In the genomic region with DNA sequence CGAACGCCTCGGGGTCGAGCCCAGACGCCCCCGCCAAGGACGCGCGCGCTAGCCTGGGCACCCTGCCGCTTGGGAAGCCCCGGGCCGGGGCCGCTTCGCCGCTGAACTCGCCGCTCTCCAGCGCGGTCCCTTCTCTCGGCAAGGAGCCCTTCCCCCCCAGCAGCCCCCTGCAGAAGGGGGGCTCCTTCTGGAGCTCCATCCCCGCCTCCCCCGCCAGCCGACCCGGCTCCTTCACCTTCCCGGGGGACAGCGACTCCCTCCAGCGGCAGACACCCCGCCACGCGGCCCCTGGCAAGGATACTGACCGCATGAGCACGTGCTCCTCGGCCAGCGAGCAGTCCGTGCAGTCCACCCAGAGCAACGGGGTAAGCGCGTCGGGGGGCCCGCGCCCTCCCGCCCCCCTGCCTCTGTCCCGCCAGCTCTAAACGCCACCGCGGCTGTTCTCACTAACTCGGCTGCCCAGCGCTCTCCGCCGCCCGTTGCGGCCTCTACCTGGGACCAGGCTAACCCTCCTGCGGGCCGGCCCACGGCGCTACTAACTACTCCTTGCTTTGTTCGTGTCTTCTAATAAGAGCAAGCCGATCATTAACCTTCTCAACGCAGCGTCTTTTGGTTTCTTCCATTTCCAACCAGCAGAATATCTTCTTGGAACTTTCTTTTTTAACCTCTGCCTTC, we compare ENCODE assay signal across 17 cellular contexts.
"Had no signal": no experiment of that assay in that cellular context is flagged by ENCODE, and none has a peak within 500 bp of the region (broad histone marks: within the 10 kb centered on the region; RNA-seq: fewer than 3 reads in every experiment).

No MANE protein-coding gene starts in this region.

- H3K4me1 ChIP-seq: colonic mucosa, neural progenitor cell, parathyroid adenoma had no signal

- H3K4me3 ChIP-seq: colonic mucosa, esophagus squamous epithelium, lower lobe of right lung, neural progenitor cell, transverse colon, vagina had no signal

- H3K4me3 Mint-ChIP-seq: activated T-helper 17 cell treated with anti-CD3 and anti-CD28 coated beads, Interleukin-2, amount 50 U/mL, for 72 hours; neural progenitor cell; stimulated activated naive B cell treated with anti-CD40 and anti-IgM and Interleukin-4, amounts not matched to agents 10 μg/mL and 1 μg/mL and 100 μg/mL, for 72 hours; T-cell had no signal

- H3K9ac ChIP-seq: neural progenitor cell, parathyroid adenoma had no signal

- H3K4me2 ChIP-seq: neural progenitor cell had no signal

- H3K27ac Mint-ChIP-seq: activated T-helper 17 cell treated with anti-CD3 and anti-CD28 coated beads, Interleukin-2, amount 50 U/mL, for 72 hours; neural progenitor cell; T-cell had no signal

- H3K27me3 ChIP-seq: colonic mucosa, esophagus squamous epithelium, neural progenitor cell, transverse colon, vagina had no signal

- H3K27me3 Mint-ChIP-seq: activated T-helper 17 cell treated with anti-CD3 and anti-CD28 coated beads, Interleukin-2, amount 50 U/mL, for 72 hours; stimulated activated naive B cell treated with anti-CD40 and anti-IgM and Interleukin-4, amounts not matched to agents 10 μg/mL and 1 μg/mL and 100 μg/mL, for 72 hours; T-cell had no signal

- H3K36me3 Mint-ChIP-seq: T-cell had no signal

- H3K4me1 Mint-ChIP-seq: neural progenitor cell had no signal

- H3K36me3 ChIP-seq: neural progenitor cell had no signal

- H3K9me3 ChIP-seq: colonic mucosa, esophagus squamous epithelium, lower lobe of right lung, transverse colon, vagina had no signal

- H3K9me3 Mint-ChIP-seq: activated T-helper 17 cell treated with anti-CD3 and anti-CD28 coated beads, Interleukin-2, amount 50 U/mL, for 72 hours; neural progenitor cell; stimulated activated naive B cell treated with anti-CD40 and anti-IgM and Interleukin-4, amounts not matched to agents 10 μg/mL and 1 μg/mL and 100 μg/mL, for 72 hours had no signal

- H3K27ac ChIP-seq: colonic mucosa, esophagus squamous epithelium, lower lobe of right lung, neural progenitor cell, parathyroid adenoma, transverse colon, vagina had no signal

- H2AFZ ChIP-seq: neural progenitor cell, parathyroid adenoma had no signal

- DNase-seq: activated CD4-positive, alpha-beta T cell treated with anti-CD3 and anti-CD28 coated beads for 1 hour; activated CD4-positive, alpha-beta T cell treated with anti-CD3 and anti-CD28 coated beads, Interleukin-2, amount 50 U/mL, for 4 hours; activated naive CD4-positive, alpha-beta T cell treated with Interleukin-2 at 50 U/mL for 16 hours; colonic mucosa; esophagus squamous epithelium; hippocampal formation; lower lobe of right lung; midbrain; stimulated activated CD4-positive, alpha-beta T cell treated with anti-CD3 and anti-CD28 coated beads, Interleukin-2, amount 100 ng/mL, for 48 hours; stimulated activated naive B cell treated with anti-CD40 and anti-IgM and Interleukin-4, amounts not matched to agents 10 μg/mL and 1 μg/mL and 100 μg/mL, for 72 hours; T-cell; T-helper 9 cell; transverse colon had no signal
